19 cellular contexts compared by ENCODE assay signal in genomic region chr7:16838891-16839290, GRCh38. TPM values are rescaled to one million over a fixed set of nuclear protein-coding genes. Genes with fewer than 3 reads are reported as not detected.
DNase-seq lines count a peak whose midpoint lies in the region; ATAC-seq and TF ChIP-seq lines count a peak whose summit lies in the region.
"Had no signal": no experiment of that assay in that cellular context is flagged by ENCODE, and none has a peak within 500 bp of the region (broad histone marks: within the 10 kb centered on the region; RNA-seq: fewer than 3 reads in every experiment).

No MANE protein-coding gene starts in this region.

- peaks cover 14% of the 10 kb centered on the region for H3K4me1 Mint-ChIP-seq in activated B cell treated with CpG ODN at 0.5 μM for 24 hours
- peaks cover 22% of the 10 kb centered on the region for H3K4me1 Mint-ChIP-seq in mesothelial cell of epicardium
- peaks cover 16% of the 10 kb centered on the region for H3K4me1 Mint-ChIP-seq in stimulated activated memory B cell treated with anti-CD40 and anti-IgM and Interleukin-4, amounts not matched to agents 10 μg/mL and 1 μg/mL and 100 μg/mL, for 72 hours
- H3K4me1 Mint-ChIP-seq in activated T-helper 1 cell treated with anti-CD3 and anti-CD28 coated beads, Interleukin-12 subunit alpha, Interleukin-12 subunit beta, Interleukin-2, Interleukin-4 antibody, amounts not matched to agents 30 ng/mL and 10 ng/mL and 1 ng/mL, durations not matched to agents 14 hours and 24 hours and 36 hours (ENCODE audit: low read depth): no peaks in the 10 kb centered on the region
- H3K4me1 Mint-ChIP-seq in naive thymus-derived CD8-positive, alpha-beta T cell: peaks cover 0 to 5% (median 0%) of the 10 kb centered on the region in 4 donors
- H3K4me1 Mint-ChIP-seq: CD14-positive monocyte; CD4-positive, alpha-beta memory T cell had no signal

- peaks cover 3% of the 10 kb centered on the region for H3K27me3 Mint-ChIP-seq in activated B cell treated with CpG ODN at 0.5 μM for 24 hours
- no peaks in the 10 kb centered on the region for H3K27me3 Mint-ChIP-seq in mesothelial cell of epicardium (ENCODE audit: low read depth)
- H3K27me3 Mint-ChIP-seq in stimulated activated memory B cell treated with anti-CD40 and anti-IgM and Interleukin-4, amounts not matched to agents 10 μg/mL and 1 μg/mL and 100 μg/mL, for 72 hours: no peaks in the 10 kb centered on the region
- H3K27me3 Mint-ChIP-seq in activated T-helper 1 cell treated with anti-CD3 and anti-CD28 coated beads, Interleukin-12 subunit alpha, Interleukin-12 subunit beta, Interleukin-2, Interleukin-4 antibody, amounts not matched to agents 30 ng/mL and 10 ng/mL and 1 ng/mL, durations not matched to agents 14 hours and 24 hours and 36 hours (ENCODE audit: insufficient read depth): peaks cover 3% of the 10 kb centered on the region
- peaks cover 0 to 3% (median 0%) of the 10 kb centered on the region in 5 donors for H3K27me3 Mint-ChIP-seq in naive thymus-derived CD8-positive, alpha-beta T cell

- no peaks in the 10 kb centered on the region for H3K36me3 Mint-ChIP-seq in activated B cell treated with CpG ODN at 0.5 μM for 24 hours (ENCODE audit: low read depth)
- H3K36me3 Mint-ChIP-seq in mesothelial cell of epicardium: no peaks in the 10 kb centered on the region
- H3K36me3 Mint-ChIP-seq in stimulated activated memory B cell treated with anti-CD40 and anti-IgM and Interleukin-4, amounts not matched to agents 10 μg/mL and 1 μg/mL and 100 μg/mL, for 72 hours: no peaks in the 10 kb centered on the region
- no peaks in the 10 kb centered on the region for H3K36me3 Mint-ChIP-seq in activated T-helper 1 cell treated with anti-CD3 and anti-CD28 coated beads, Interleukin-12 subunit alpha, Interleukin-12 subunit beta, Interleukin-2, Interleukin-4 antibody, amounts not matched to agents 30 ng/mL and 10 ng/mL and 1 ng/mL, durations not matched to agents 14 hours and 24 hours and 36 hours (ENCODE audit: low read depth)
- H3K36me3 Mint-ChIP-seq in naive thymus-derived CD8-positive, alpha-beta T cell: no peaks in the 10 kb centered on the region
- H3K36me3 Mint-ChIP-seq: CD14-positive monocyte; CD4-positive, alpha-beta memory T cell had no signal

- intact Hi-C loops in activated B cell treated with CpG ODN at 0.5 μM for 24 hours (cut with micrococcal nuclease): no loop called here
- intact Hi-C loops in activated T-helper 1 cell treated with anti-CD3 and anti-CD28 coated beads, Interleukin-12 subunit alpha, Interleukin-12 subunit beta, Interleukin-2, Interleukin-4 antibody, amounts not matched to agents 30 ng/mL and 10 ng/mL and 1 ng/mL, durations not matched to agents 14 hours and 24 hours and 36 hours (cut with micrococcal nuclease): no loop called here

- POLR2A ChIA-PET in activated B cell treated with CpG ODN at 0.5 μM for 24 hours (lab: Charles Lee): no interaction called here
- POLR2A ChIA-PET in naive thymus-derived CD8-positive, alpha-beta T cell (lab: Charles Lee): no interaction called here

- H3K27ac Mint-ChIP-seq in activated B cell treated with CpG ODN at 0.5 μM for 24 hours (no peak overlapping the region), mesothelial cell of epicardium (peak overlapping the region; percentile 32)
- no peak overlapping the region for H3K27ac Mint-ChIP-seq in stimulated activated memory B cell treated with anti-CD40 and anti-IgM and Interleukin-4, amounts not matched to agents 10 μg/mL and 1 μg/mL and 100 μg/mL, for 72 hours
- no peak overlapping the region for H3K27ac Mint-ChIP-seq in activated T-helper 1 cell treated with anti-CD3 and anti-CD28 coated beads, Interleukin-12 subunit alpha, Interleukin-12 subunit beta, Interleukin-2, Interleukin-4 antibody, amounts not matched to agents 30 ng/mL and 10 ng/mL and 1 ng/mL, durations not matched to agents 14 hours and 24 hours and 36 hours
- H3K27ac Mint-ChIP-seq in naive thymus-derived CD8-positive, alpha-beta T cell: no peak overlapping the region
- H3K27ac Mint-ChIP-seq: CD14-positive monocyte; CD4-positive, alpha-beta memory T cell; GM23338 had no signal

- peaks cover 31% of the 10 kb centered on the region for H3K4me1 ChIP-seq in Karpas-422 (ENCODE audit: low read length)
- H3K4me1 ChIP-seq: BLaER1 had no signal

- no peaks in the 10 kb centered on the region for H3K9me2 ChIP-seq in Karpas-422 (replicated peaks; ENCODE audit: insufficient read depth, low read length)

- no peaks in the 10 kb centered on the region for H3K27me3 ChIP-seq in Karpas-422 (ENCODE audit: low read length)
- H3K27me3 ChIP-seq: BLaER1 had no signal

- peak overlapping the region; percentile 51; the same call in 1 of the 2 replicates for H2AFZ ChIP-seq in Karpas-422 (ENCODE audit: low read length)
- H2AFZ ChIP-seq: GM23338 had no signal

- H3K4me3 ChIP-seq in Karpas-422 (ENCODE audit: low read length): no peak overlapping the region
- H3K4me3 ChIP-seq: BLaER1, GM23338 had no signal

- H3K4me3 Mint-ChIP-seq in activated B cell treated with CpG ODN at 0.5 μM for 24 hours (no peak overlapping the region), mesothelial cell of epicardium (no peak overlapping the region)
- H3K4me3 Mint-ChIP-seq in stimulated activated memory B cell treated with anti-CD40 and anti-IgM and Interleukin-4, amounts not matched to agents 10 μg/mL and 1 μg/mL and 100 μg/mL, for 72 hours: no peak overlapping the region
- H3K4me3 Mint-ChIP-seq in activated T-helper 1 cell treated with anti-CD3 and anti-CD28 coated beads, Interleukin-12 subunit alpha, Interleukin-12 subunit beta, Interleukin-2, Interleukin-4 antibody, amounts not matched to agents 30 ng/mL and 10 ng/mL and 1 ng/mL, durations not matched to agents 14 hours and 24 hours and 36 hours: no peak overlapping the region
- no peak overlapping the region for H3K4me3 Mint-ChIP-seq in naive thymus-derived CD8-positive, alpha-beta T cell
- H3K4me3 Mint-ChIP-seq: CD14-positive monocyte; CD4-positive, alpha-beta memory T cell; GM23338 had no signal

- H3K9me3 Mint-ChIP-seq in activated B cell treated with CpG ODN at 0.5 μM for 24 hours: peaks cover 2% of the 10 kb centered on the region
- H3K9me3 Mint-ChIP-seq in mesothelial cell of epicardium: peaks cover 5% of the 10 kb centered on the region
- no peaks in the 10 kb centered on the region for H3K9me3 Mint-ChIP-seq in stimulated activated memory B cell treated with anti-CD40 and anti-IgM and Interleukin-4, amounts not matched to agents 10 μg/mL and 1 μg/mL and 100 μg/mL, for 72 hours
- H3K9me3 Mint-ChIP-seq in activated T-helper 1 cell treated with anti-CD3 and anti-CD28 coated beads, Interleukin-12 subunit alpha, Interleukin-12 subunit beta, Interleukin-2, Interleukin-4 antibody, amounts not matched to agents 30 ng/mL and 10 ng/mL and 1 ng/mL, durations not matched to agents 14 hours and 24 hours and 36 hours: no peaks in the 10 kb centered on the region
- H3K9me3 Mint-ChIP-seq in naive thymus-derived CD8-positive, alpha-beta T cell: no peaks in the 10 kb centered on the region
- H3K9me3 Mint-ChIP-seq: CD4-positive, alpha-beta memory T cell; GM23338 had no signal

- H3K9ac ChIP-seq in Karpas-422 (ENCODE audit: low read length): no peak overlapping the region
- H3K9ac ChIP-seq: BLaER1 had no signal

- H3K9me3 ChIP-seq in Karpas-422 (ENCODE audit: low read length): no peaks in the 10 kb centered on the region
- H3K9me3 ChIP-seq: BLaER1 had no signal

- DNase-seq in Karpas-422 (peak; percentile 63), activated B cell treated with CpG ODN at 0.5 μM for 24 hours (no peak), mesothelial cell of epicardium (ENCODE audit: low spot score in 2 of 2, unreplicated experiment in 2 of 2) (no peak), substantia nigra (lab: John Stamatoyannopoulos, UW) (no peak), NCI-H187 treated with DMSO at 0.1 percent for 48 hours (lab: John Stamatoyannopoulos, UW) (no peak)
- no peak for DNase-seq in activated T-helper 1 cell treated with anti-CD3 and anti-CD28 coated beads, Interleukin-12 subunit alpha, Interleukin-12 subunit beta, Interleukin-2, Interleukin-4 antibody, amounts not matched to agents 30 ng/mL and 10 ng/mL and 1 ng/mL, durations not matched to agents 14 hours and 24 hours and 36 hours (ENCODE audit: low spot score)
- no peak for DNase-seq in naive thymus-derived CD8-positive, alpha-beta T cell
- DNase-seq: AML-193; CD4-positive, alpha-beta memory T cell; DMS153; DMS79; GDM1; HCEC 1CT had no signal

- peak overlapping the region; percentile 39 for H3K4me2 ChIP-seq in Karpas-422 (ENCODE audit: low read depth, low read length, poor library complexity, severe bottlenecking)
- H3K4me2 ChIP-seq: BLaER1, GM23338 had no signal

- no peaks in the 10 kb centered on the region for H3K79me2 ChIP-seq in Karpas-422 (ENCODE audit: low read length)

- H3K36me3 ChIP-seq in Karpas-422 (ENCODE audit: insufficient read depth, low read length): no peaks in the 10 kb centered on the region
- H3K36me3 ChIP-seq: BLaER1 had no signal

- H3K27ac ChIP-seq in Karpas-422 (ENCODE audit: low read length) (peak overlapping the region; percentile 54), substantia nigra (ENCODE audit: low read depth, low read length, poor library complexity, severe bottlenecking) (no peak overlapping the region)
- H3K27ac ChIP-seq: BLaER1 had no signal

- TF ChIP-seq CTCF in activated B cell treated with CpG ODN at 0.5 μM for 24 hours (IDR thresholded peaks at IDR 0.05) (no peak), mesothelial cell of epicardium (IDR thresholded peaks at IDR 0.05; ENCODE audit: unreplicated experiment) (no peak)

- no peaks in the 10 kb centered on the region for H4K20me1 ChIP-seq in Karpas-422 (ENCODE audit: insufficient read depth, low read depth, low read length)
- H4K20me1 ChIP-seq: BLaER1 had no signal

- CTCF ChIA-PET in activated B cell treated with CpG ODN at 0.5 μM for 24 hours (lab: Charles Lee): interaction anchor here (1.1 kb wide), 1 partner anchor 38 kb away, joined by 3 read pairs; no protein-coding TSS in a partner anchor

- ATAC-seq in activated B cell treated with CpG ODN at 0.5 μM for 24 hours (ENCODE audit: low read depth): peak; percentile 37
- ATAC-seq in stimulated activated memory B cell treated with anti-CD40 and anti-IgM and Interleukin-4, amounts not matched to agents 10 μg/mL and 1 μg/mL and 100 μg/mL, for 72 hours: peak; percentile 54
- no peak for ATAC-seq in naive thymus-derived CD8-positive, alpha-beta T cell
- ATAC-seq: GM23338, HepG2 had no signal

RNA-seq across cellular contexts. Expression of gene AGR2, which starts 34.1 kb away (rescaled TPM):
- total RNA-seq in Karpas-422 (2014; rRNA removed; shearing (Covaris generic); ENCODE audit: low replicate concordance): 0.19 and 2.5 TPM in 2 replicates
- total RNA-seq in activated B cell treated with CpG ODN at 0.5 μM for 24 hours: not detected in 2 replicates
- total RNA-seq in mesothelial cell of epicardium: 2.9 to 4.6 TPM (median 3.2 TPM) in 3 replicates
- total RNA-seq in activated T-helper 1 cell treated with anti-CD3 and anti-CD28 coated beads, Interleukin-12 subunit alpha, Interleukin-12 subunit beta, Interleukin-2, Interleukin-4 antibody, amounts not matched to agents 30 ng/mL and 10 ng/mL and 1 ng/mL, durations not matched to agents 14 hours and 24 hours and 36 hours: not detected in 2 replicates
- not detected for total RNA-seq in naive thymus-derived CD8-positive, alpha-beta T cell
- polyA plus RNA-seq in naive thymus-derived CD8-positive, alpha-beta T cell: not detected
- total RNA-seq: CD4-positive, alpha-beta memory T cell; Daoy; GM23338 had no signal
- polyA plus RNA-seq: CD14-positive monocyte; CD4-positive, alpha-beta memory T cell; GM23338 had no signal

RNA-seq across cellular contexts. Expression of gene AGR3, which starts 42.9 kb away (rescaled TPM):
- not detected in 2 replicates for total RNA-seq in Karpas-422 (2014; rRNA removed; shearing (Covaris generic); ENCODE audit: low replicate concordance)
- total RNA-seq in activated B cell treated with CpG ODN at 0.5 μM for 24 hours: not detected in 2 replicates
- 1.7 to 2.1 TPM (median 2.0 TPM) in 3 replicates for total RNA-seq in mesothelial cell of epicardium
- not detected in 2 replicates for total RNA-seq in activated T-helper 1 cell treated with anti-CD3 and anti-CD28 coated beads, Interleukin-12 subunit alpha, Interleukin-12 subunit beta, Interleukin-2, Interleukin-4 antibody, amounts not matched to agents 30 ng/mL and 10 ng/mL and 1 ng/mL, durations not matched to agents 14 hours and 24 hours and 36 hours
- not detected for total RNA-seq in naive thymus-derived CD8-positive, alpha-beta T cell
- polyA plus RNA-seq in naive thymus-derived CD8-positive, alpha-beta T cell: not detected
- total RNA-seq: CD4-positive, alpha-beta memory T cell; Daoy; GM23338; HepG2 had no signal
- polyA plus RNA-seq: CD14-positive monocyte; CD4-positive, alpha-beta memory T cell; GM23338; HepG2 had no signal

Comparison
In these comparisons a context has a peak if more than half of its experiments do, and no peak if none do; other contexts are left out.
1. ATAC-seq: peak in activated B cell treated with CpG ODN at 0.5 μM for 24 hours (single experiment) and stimulated activated memory B cell treated with anti-CD40 and anti-IgM and Interleukin-4, amounts not matched to agents 10 μg/mL and 1 μg/mL and 100 μg/mL, for 72 hours (single experiment); none in naive thymus-derived CD8-positive, alpha-beta T cell (0 of 2).